In genomic region chr21:42130447-42130846, GRCh38 we compare ENCODE assay signal across 24 cellular contexts. TPM values are rescaled to one million over a fixed set of nuclear protein-coding genes. Genes with fewer than 3 reads are reported as not detected.
"Had no signal": no experiment of that assay in that cellular context is flagged by ENCODE, and none has a peak within 500 bp of the region (broad histone marks: within the 10 kb centered on the region; RNA-seq: fewer than 3 reads in every experiment).

No MANE protein-coding gene starts in this region.

- FAIRE-seq: frontal cortex, keratinocyte, pancreas, small intestine had no signal

- H3K27ac ChIP-seq: dorsolateral prefrontal cortex, pancreas, right lobe of liver, suprapubic skin, transverse colon, upper lobe of right lung, vagina had no signal

- H3K36me3 ChIP-seq: pancreas, right lobe of liver, suprapubic skin, transverse colon, upper lobe of right lung, vagina had no signal

- H3K4me3 ChIP-seq: dorsolateral prefrontal cortex, lung, pancreas, right lobe of liver, suprapubic skin, transverse colon, upper lobe of right lung, vagina had no signal

- H3K27me3 ChIP-seq: pancreas, right lobe of liver, vagina had no signal

- DNase-seq: dorsolateral prefrontal cortex; effector CD4-positive, alpha-beta T cell; hypothalamus; immature natural killer cell; natural killer cell; occipital lobe; retina; small intestine; stimulated activated CD4-positive, alpha-beta T cell treated with anti-CD3 and anti-CD28 coated beads, Interleukin-15, amount 100 ng/mL, for 24 hours; stimulated activated CD4-positive, alpha-beta T cell treated with anti-CD3 and anti-CD28 coated beads, Interleukin-2, amount 100 ng/mL, for 48 hours; stimulated activated naive B cell treated with anti-CD40 and anti-IgM and Interleukin-4, amounts not matched to agents 10 μg/mL and 1 μg/mL and 100 μg/mL, for 72 hours; stimulated activated naive CD8-positive, alpha-beta T cell treated with anti-CD3 and anti-CD28 coated beads, Interleukin-15, amount 100 ng/mL, for 72 hours; transverse colon; upper lobe of right lung had no signal

- H3K4me1 ChIP-seq: right lobe of liver, transverse colon had no signal

- H3K9me3 ChIP-seq: pancreas, right lobe of liver, suprapubic skin, transverse colon, upper lobe of right lung, vagina had no signal

RNA-seq across cellular contexts. Expression of gene UMODL1, which starts 59.3 kb away (rescaled TPM):
- total RNA-seq: fibroblast of villous mesenchyme, frontal cortex, occipital lobe, posterior vena cava, pulmonary artery endothelial cell, vagina had no signal
- polyA plus RNA-seq: immature natural killer cell had no signal
